ENCODE assay signal across 20 cellular contexts in the genomic region with DNA sequence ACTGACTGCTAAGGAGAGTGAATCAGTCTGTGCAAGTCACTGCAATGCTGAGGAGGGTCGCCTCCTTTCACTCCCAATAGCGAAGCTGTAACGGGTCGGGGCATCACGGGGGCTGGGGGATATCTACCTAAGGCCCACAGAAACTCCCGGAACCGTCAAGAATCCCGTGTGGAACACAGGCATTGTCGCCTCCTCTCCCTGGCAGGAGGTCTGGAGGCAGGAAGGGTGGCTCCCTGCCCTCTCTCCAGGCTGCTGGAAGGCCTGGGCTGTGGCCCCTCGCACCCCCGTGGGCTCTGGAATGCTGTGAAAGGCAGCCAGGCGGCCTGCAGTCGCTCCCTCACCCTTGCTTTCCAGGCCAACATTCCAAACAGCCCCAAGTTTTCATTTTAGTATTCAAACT.
"Had no signal": no experiment of that assay in that cellular context is flagged by ENCODE, and none has a peak within 500 bp of the region (broad histone marks: within the 10 kb centered on the region; RNA-seq: fewer than 3 reads in every experiment).

No MANE protein-coding gene starts in this region.

- H3K4me2 ChIP-seq: SK-N-SH had no signal

- H3K27me3 Mint-ChIP-seq: activated CD4-positive, alpha-beta T cell treated with anti-CD3 and anti-CD28 coated beads, Interleukin-2, amount 10 ng/mL, durations not matched to agents 24 days and 14 days; stimulated activated naive CD8-positive, alpha-beta T cell treated with anti-CD3 and anti-CD28 coated beads, Interleukin-15, Interleukin-2, amounts not matched to agents 100 ng/mL and 50 ng/mL, for 24 hours; T-cell had no signal

- H3K4me3 Mint-ChIP-seq: activated CD4-positive, alpha-beta T cell treated with anti-CD3 and anti-CD28 coated beads, Interleukin-2, amount 10 ng/mL, durations not matched to agents 24 days and 14 days; activated CD8-positive, alpha-beta T cell treated with anti-CD3 and anti-CD28 coated beads for 36 hours; nephron progenitor cell; stimulated activated naive CD8-positive, alpha-beta T cell treated with anti-CD3 and anti-CD28 coated beads, Interleukin-15, Interleukin-2, amounts not matched to agents 100 ng/mL and 50 ng/mL, for 24 hours; T-cell; type B pancreatic cell had no signal

- FAIRE-seq: colon had no signal

- H3K27ac Mint-ChIP-seq: activated CD4-positive, alpha-beta T cell treated with anti-CD3 and anti-CD28 coated beads, Interleukin-2, amount 10 ng/mL, durations not matched to agents 24 days and 14 days; activated CD8-positive, alpha-beta T cell treated with anti-CD3 and anti-CD28 coated beads for 36 hours; activated naive CD4-positive, alpha-beta T cell treated with anti-CD3 and anti-CD28 coated beads, Interleukin-2, amount 50 U/mL, for 72 hours; nephron progenitor cell; stimulated activated naive CD8-positive, alpha-beta T cell treated with anti-CD3 and anti-CD28 coated beads, Interleukin-15, Interleukin-2, amounts not matched to agents 100 ng/mL and 50 ng/mL, for 24 hours; T-cell; type B pancreatic cell had no signal

- H3K36me3 ChIP-seq: adrenal gland had no signal

- H3K27me3 ChIP-seq: adrenal gland, body of pancreas, dorsolateral prefrontal cortex, foreskin keratinocyte had no signal

- DNase-seq: activated CD4-positive, alpha-beta T cell treated with anti-CD3 and anti-CD28 coated beads, Interleukin-2, amount 10 ng/mL, durations not matched to agents 24 days and 14 days; activated CD8-positive, alpha-beta T cell treated with anti-CD3 and anti-CD28 coated beads for 36 hours; activated T-cell treated with anti-CD3 and anti-CD28 coated beads, Interleukin-2, amount 50 U/mL, for 1 hour; adrenal gland; body of pancreas; dorsolateral prefrontal cortex; foreskin keratinocyte; glutamatergic neuron; hippocampal formation; nephron progenitor cell; occipital lobe; psoas muscle; right cardiac atrium; SK-N-SH; T-cell had no signal

- ATAC-seq: activated CD8-positive, alpha-beta T cell treated with anti-CD3 and anti-CD28 coated beads for 36 hours; activated naive CD4-positive, alpha-beta T cell treated with anti-CD3 and anti-CD28 coated beads, Interleukin-2, amount 50 U/mL, for 72 hours; body of pancreas; foreskin keratinocyte; psoas muscle; right cardiac atrium; T-cell had no signal

- H3K9me3 ChIP-seq: adrenal gland, body of pancreas, psoas muscle, SK-N-SH had no signal

- H3K4me3 ChIP-seq: adrenal gland, body of pancreas, dorsolateral prefrontal cortex, lung, psoas muscle had no signal

- H3K27ac ChIP-seq: body of pancreas, foreskin keratinocyte, psoas muscle had no signal

- H3K9ac ChIP-seq: SK-N-SH had no signal

- H3K4me1 ChIP-seq: adrenal gland, body of pancreas, psoas muscle had no signal

- H3K9me3 Mint-ChIP-seq: T-cell had no signal
